In genomic region chr2:127701193-127701650, GRCh38 we compare ENCODE assay signal across 8 cellular contexts. TPM values are rescaled to one million over a fixed set of nuclear protein-coding genes. Genes with fewer than 3 reads are reported as not detected.
A peak's percentile ranks its signal among the peaks of the same experiment; 100 is the strongest.
DNase-seq lines count a peak whose midpoint lies in the region; ATAC-seq, FAIRE-seq and TF ChIP-seq lines count a peak whose summit lies in the region.

Gene SFT2D3, plus strand, starts transcription at chr2:127701497. Its CDS starts 32 bp downstream, at chr2:127701529.

- H3K27me3 Mint-ChIP-seq in endothelial cell (ENCODE audit: unreplicated experiment), result peaks cover 15% of the 10 kb centered on the region

- no peak for FAIRE-seq in D721Med (lab: Jason Lieb, UNC)

- H3K36me3 ChIP-seq in HUES6 (ENCODE audit: control insufficient read depth, insufficient read depth, low read length) (peaks cover 20% of the 10 kb centered on the region), NT2/D1 (ENCODE audit: insufficient read depth, insufficient read length, low read length) (peaks cover 35% of the 10 kb centered on the region)

- H3K9ac ChIP-seq in HUES6 (ENCODE audit: low read length) (peak within 1 kb of the TSS; percentile 96), NT2/D1 (ENCODE audit: insufficient read length, low read depth) (peak within 1 kb of the TSS; percentile 94)

- peak; percentile 92 for DNase-seq in D721Med (ENCODE audit: insufficient read length, low spot score)
- peak; percentile 92 for DNase-seq in NT2/D1 (ENCODE audit: low read depth, low spot score)
- DNase-seq in activated CD8-positive, alpha-beta memory T cell treated with anti-CD3 and anti-CD28 coated beads, Interleukin-2, amount 50 U/mL, for 24 hours (ENCODE audit: extremely low read depth), result peak; percentile 71
- peak; percentile 85 for DNase-seq in endothelial cell (ENCODE audit: low spot score)
- DNase-seq in midbrain (lab: John Stamatoyannopoulos, UW), result peak; percentile 91
- peak; percentile 81 to 84 for DNase-seq in stimulated activated CD8-positive, alpha-beta memory T cell treated with anti-CD3 and anti-CD28 coated beads, Interleukin-15, amount 100 ng/mL, for 4 hours (ENCODE audit: low read depth in 2 of 2)

- peak; percentile 66 for ATAC-seq in GM21515 (IDR thresholded peaks at IDR 0.05; ENCODE audit: unreplicated experiment)

- H3K27ac ChIP-seq in HUES6 (ENCODE audit: low read depth, low read length), result peak within 1 kb of the TSS; percentile 30; the same call in 1 of the 2 replicates

- peaks cover 17% of the 10 kb centered on the region for H3K4me1 ChIP-seq in HUES6 (ENCODE audit: control insufficient read depth, insufficient read depth, low read length)
- peaks cover 4% of the 10 kb centered on the region for H3K4me1 ChIP-seq in NT2/D1 (ENCODE audit: insufficient read depth, insufficient read length)

- H3K4me3 ChIP-seq in HUES6 (ENCODE audit: low read depth, low read length), result peak within 1 kb of the TSS; percentile 76
- peak within 1 kb of the TSS; percentile 82 for H3K4me3 ChIP-seq in NT2/D1 (ENCODE audit: insufficient read length, low read depth)

- no peaks in the 10 kb centered on the region for H3K9me3 ChIP-seq in HUES6 (ENCODE audit: control insufficient read depth, insufficient read depth, low read depth, low read length)
- H3K9me3 ChIP-seq in NT2/D1 (ENCODE audit: insufficient read depth, low read length), result no peaks in the 10 kb centered on the region

- H3K27me3 ChIP-seq in HUES6 (ENCODE audit: control insufficient read depth, insufficient read depth, low read length) (no peaks in the 10 kb centered on the region), NT2/D1 (ENCODE audit: insufficient read depth, insufficient read length) (peaks cover 7% of the 10 kb centered on the region)

- H3K4me3 Mint-ChIP-seq in endothelial cell (ENCODE audit: unreplicated experiment), result peak within 1 kb of the TSS; percentile 91

- peak within 1 kb of the TSS; percentile 94 for H3K27ac Mint-ChIP-seq in endothelial cell (ENCODE audit: unreplicated experiment)

- peaks cover 19% of the 10 kb centered on the region for H3K4me1 Mint-ChIP-seq in endothelial cell (ENCODE audit: unreplicated experiment)

- peaks cover 17% of the 10 kb centered on the region for H3K36me3 Mint-ChIP-seq in endothelial cell (ENCODE audit: low read depth, unreplicated experiment)

- H3K9me3 Mint-ChIP-seq in endothelial cell (ENCODE audit: unreplicated experiment), result no peaks in the 10 kb centered on the region

- TF ChIP-seq CTCF in D721Med (IDR thresholded peaks at IDR 0.05; ENCODE audit: insufficient read depth, missing control alignments) (no peak), endothelial cell (IDR thresholded peaks at IDR 0.05; ENCODE audit: unreplicated experiment) (no peak)

RNA-seq across cellular contexts. Expression of gene SFT2D3, which starts in this region (rescaled TPM):
- total RNA-seq in endothelial cell (ENCODE audit: unreplicated experiment), result 4.9 TPM

Comparison
In these comparisons a context has a peak if more than half of its experiments do, and no peak if none do; other contexts are left out.
1. Peak in every context shown above with its lines: DNase-seq, ATAC-seq, H3K4me3 ChIP-seq and H3K27ac ChIP-seq.